ENCODE assay signal across 1 cellular context in genomic region chr6:43687437-43688347, GRCh38.
A peak's percentile ranks its signal among the peaks of the same experiment; 100 is the strongest.
TF ChIP-seq lines count a peak whose summit lies in the region.

Gene MRPS18A, minus strand, starts transcription at chr6:43687791. Its CDS starts 12 bp downstream, at chr6:43687779.

TF ChIP-seq in WTC11, 78 proteins besides CTCF, POLR2A, EP300 and RAD21 (continued from another document):
- no peak for TF ChIP-seq ZNF532 (CRISPR knock-in tag; IDR thresholded peaks at IDR 0.05; ENCODE audit: borderline replicate concordance)
- TF ChIP-seq, protein P1, sequence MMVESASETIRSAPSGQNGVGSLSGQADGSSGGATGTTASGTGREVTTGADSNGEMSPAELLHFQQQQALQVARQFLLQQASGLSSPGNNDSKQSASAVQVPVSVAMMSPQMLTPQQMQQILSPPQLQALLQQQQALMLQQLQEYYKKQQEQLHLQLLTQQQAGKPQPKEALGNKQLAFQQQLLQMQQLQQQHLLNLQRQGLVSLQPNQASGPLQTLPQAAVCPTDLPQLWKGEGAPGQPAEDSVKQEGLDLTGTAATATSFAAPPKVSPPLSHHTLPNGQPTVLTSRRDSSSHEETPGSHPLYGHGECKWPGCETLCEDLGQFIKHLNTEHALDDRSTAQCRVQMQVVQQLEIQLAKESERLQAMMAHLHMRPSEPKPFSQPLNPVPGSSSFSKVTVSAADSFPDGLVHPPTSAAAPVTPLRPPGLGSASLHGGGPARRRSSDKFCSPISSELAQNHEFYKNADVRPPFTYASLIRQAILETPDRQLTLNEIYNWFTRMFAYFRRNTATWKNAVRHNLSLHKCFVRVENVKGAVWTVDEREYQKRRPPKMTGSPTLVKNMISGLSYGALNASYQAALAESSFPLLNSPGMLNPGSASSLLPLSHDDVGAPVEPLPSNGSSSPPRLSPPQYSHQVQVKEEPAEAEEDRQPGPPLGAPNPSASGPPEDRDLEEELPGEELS (CRISPR knock-in tag; IDR thresholded peaks at IDR 0.05) = no peak
- TF ChIP-seq, protein P2, sequence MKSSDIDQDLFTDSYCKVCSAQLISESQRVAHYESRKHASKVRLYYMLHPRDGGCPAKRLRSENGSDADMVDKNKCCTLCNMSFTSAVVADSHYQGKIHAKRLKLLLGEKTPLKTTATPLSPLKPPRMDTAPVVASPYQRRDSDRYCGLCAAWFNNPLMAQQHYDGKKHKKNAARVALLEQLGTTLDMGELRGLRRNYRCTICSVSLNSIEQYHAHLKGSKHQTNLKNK (CRISPR knock-in tag; IDR thresholded peaks at IDR 0.05) = no peak
- TF ChIP-seq, protein P3, sequence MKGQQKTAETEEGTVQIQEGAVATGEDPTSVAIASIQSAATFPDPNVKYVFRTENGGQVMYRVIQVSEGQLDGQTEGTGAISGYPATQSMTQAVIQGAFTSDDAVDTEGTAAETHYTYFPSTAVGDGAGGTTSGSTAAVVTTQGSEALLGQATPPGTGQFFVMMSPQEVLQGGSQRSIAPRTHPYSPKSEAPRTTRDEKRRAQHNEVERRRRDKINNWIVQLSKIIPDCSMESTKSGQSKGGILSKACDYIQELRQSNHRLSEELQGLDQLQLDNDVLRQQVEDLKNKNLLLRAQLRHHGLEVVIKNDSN (CRISPR knock-in tag; IDR thresholded peaks at IDR 0.05) = no peak
- TF ChIP-seq, protein P4, sequence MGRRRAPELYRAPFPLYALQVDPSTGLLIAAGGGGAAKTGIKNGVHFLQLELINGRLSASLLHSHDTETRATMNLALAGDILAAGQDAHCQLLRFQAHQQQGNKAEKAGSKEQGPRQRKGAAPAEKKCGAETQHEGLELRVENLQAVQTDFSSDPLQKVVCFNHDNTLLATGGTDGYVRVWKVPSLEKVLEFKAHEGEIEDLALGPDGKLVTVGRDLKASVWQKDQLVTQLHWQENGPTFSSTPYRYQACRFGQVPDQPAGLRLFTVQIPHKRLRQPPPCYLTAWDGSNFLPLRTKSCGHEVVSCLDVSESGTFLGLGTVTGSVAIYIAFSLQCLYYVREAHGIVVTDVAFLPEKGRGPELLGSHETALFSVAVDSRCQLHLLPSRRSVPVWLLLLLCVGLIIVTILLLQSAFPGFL (CRISPR knock-in tag; IDR thresholded peaks at IDR 0.05; ENCODE audit: borderline replicate concordance) = no peak
- no peak for TF ChIP-seq E2F4 (CRISPR knock-in tag; IDR thresholded peaks at IDR 0.05; ENCODE audit: borderline replicate concordance, low read depth)
- TF ChIP-seq MYBL2 (CRISPR knock-in tag; IDR thresholded peaks at IDR 0.05) = 0 out of 2 replicates have a peak, but pooled peaks have one; percentile 51
- TF ChIP-seq EMX1 (CRISPR knock-in tag; IDR thresholded peaks at IDR 0.05) = no peak
- no peak for TF ChIP-seq ATF3 (CRISPR knock-in tag; conservative IDR thresholded peaks at IDR 0.05)
- TF ChIP-seq ZBTB21 (CRISPR knock-in tag; IDR thresholded peaks at IDR 0.05; ENCODE audit: borderline replicate concordance) = no peak
- 0 out of 2 replicates have a peak, but pooled peaks have one; percentile 52 for TF ChIP-seq FOXK1 (CRISPR knock-in tag; IDR thresholded peaks at IDR 0.05)
- no peak; the same call in 1 of the 2 replicates for TF ChIP-seq GTF2I (CRISPR knock-in tag; conservative IDR thresholded peaks at IDR 0.05)
- TF ChIP-seq, protein P5, sequence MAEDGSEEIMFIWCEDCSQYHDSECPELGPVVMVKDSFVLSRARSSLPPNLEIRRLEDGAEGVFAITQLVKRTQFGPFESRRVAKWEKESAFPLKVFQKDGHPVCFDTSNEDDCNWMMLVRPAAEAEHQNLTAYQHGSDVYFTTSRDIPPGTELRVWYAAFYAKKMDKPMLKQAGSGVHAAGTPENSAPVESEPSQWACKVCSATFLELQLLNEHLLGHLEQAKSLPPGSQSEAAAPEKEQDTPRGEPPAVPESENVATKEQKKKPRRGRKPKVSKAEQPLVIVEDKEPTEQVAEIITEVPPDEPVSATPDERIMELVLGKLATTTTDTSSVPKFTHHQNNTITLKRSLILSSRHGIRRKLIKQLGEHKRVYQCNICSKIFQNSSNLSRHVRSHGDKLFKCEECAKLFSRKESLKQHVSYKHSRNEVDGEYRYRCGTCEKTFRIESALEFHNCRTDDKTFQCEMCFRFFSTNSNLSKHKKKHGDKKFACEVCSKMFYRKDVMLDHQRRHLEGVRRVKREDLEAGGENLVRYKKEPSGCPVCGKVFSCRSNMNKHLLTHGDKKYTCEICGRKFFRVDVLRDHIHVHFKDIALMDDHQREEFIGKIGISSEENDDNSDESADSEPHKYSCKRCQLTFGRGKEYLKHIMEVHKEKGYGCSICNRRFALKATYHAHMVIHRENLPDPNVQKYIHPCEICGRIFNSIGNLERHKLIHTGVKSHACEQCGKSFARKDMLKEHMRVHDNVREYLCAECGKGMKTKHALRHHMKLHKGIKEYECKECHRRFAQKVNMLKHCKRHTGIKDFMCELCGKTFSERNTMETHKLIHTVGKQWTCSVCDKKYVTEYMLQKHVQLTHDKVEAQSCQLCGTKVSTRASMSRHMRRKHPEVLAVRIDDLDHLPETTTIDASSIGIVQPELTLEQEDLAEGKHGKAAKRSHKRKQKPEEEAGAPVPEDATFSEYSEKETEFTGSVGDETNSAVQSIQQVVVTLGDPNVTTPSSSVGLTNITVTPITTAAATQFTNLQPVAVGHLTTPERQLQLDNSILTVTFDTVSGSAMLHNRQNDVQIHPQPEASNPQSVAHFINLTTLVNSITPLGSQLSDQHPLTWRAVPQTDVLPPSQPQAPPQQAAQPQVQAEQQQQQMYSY (CRISPR knock-in tag; IDR thresholded peaks at IDR 0.05) = no peak
- no peak for TF ChIP-seq SOX15 (CRISPR knock-in tag; IDR thresholded peaks at IDR 0.05)
- TF ChIP-seq, protein P6, sequence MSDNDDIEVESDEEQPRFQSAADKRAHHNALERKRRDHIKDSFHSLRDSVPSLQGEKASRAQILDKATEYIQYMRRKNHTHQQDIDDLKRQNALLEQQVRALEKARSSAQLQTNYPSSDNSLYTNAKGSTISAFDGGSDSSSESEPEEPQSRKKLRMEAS (CRISPR knock-in tag; IDR thresholded peaks at IDR 0.05) = peak; percentile 43; the same call in 1 of the 2 replicates
